9 cellular contexts compared by ENCODE assay signal in the genomic region with DNA sequence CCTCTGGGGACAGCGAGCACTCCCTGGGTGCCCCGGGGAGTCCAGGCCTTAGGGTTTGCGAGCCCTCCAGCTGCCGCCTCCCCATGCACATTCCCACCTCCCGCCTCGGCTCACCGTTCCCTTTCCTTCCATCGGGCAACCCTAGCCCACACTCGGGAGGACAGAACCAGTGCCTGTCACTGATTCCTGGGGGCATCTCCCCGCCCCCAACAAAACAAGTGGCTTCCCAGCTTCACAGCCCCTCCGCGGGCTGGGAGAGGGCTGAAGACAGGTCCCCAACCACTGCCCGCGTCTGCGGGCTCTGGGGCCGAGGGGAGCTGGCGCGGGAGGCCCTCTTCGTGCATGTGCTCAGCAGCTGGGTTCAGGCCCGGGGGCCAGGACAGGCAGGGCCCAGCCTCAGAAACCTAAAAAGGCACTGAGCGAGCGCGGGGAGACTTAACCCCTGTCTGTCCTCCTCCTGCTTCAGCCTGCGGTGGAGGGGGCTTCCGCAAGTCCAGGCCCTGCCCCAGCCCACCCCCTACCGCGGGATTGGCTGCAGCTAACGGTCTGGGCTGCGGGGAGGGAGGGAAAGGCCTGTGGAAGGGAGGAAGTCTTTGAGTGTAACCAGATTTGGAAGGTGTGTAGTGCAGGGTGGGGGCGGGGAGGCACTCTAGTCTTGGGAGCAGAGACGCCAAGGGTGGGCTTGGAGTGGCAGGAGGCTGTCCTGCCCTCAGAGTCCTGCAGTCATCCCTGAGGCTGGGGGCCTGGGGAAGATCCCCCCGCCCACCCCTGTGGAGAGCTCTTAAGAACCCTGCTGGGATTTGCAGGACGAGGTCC. TPM values are rescaled to one million over a fixed set of nuclear protein-coding genes. Genes with fewer than 3 reads are reported as not detected.
DNase-seq lines count a peak whose midpoint lies in the region; ATAC-seq, FAIRE-seq and TF ChIP-seq lines count a peak whose summit lies in the region.
"Had no signal": no experiment of that assay in that cellular context is flagged by ENCODE, and none has a peak within 500 bp of the region (broad histone marks: within the 10 kb centered on the region; RNA-seq: fewer than 3 reads in every experiment).

No MANE protein-coding gene starts in this region.

- no peaks in the 10 kb centered on the region for H4K20me1 ChIP-seq in endothelial cell of umbilical vein (replicated peaks; ENCODE audit: control insufficient read depth, extremely low read depth, insufficient read depth, low read length)

- no peak for FAIRE-seq in endothelial cell of umbilical vein (lab: Jason Lieb, UNC)
- FAIRE-seq: keratinocyte had no signal

- no peaks in the 10 kb centered on the region for H3K9me3 Mint-ChIP-seq in naive B cell
- H3K9me3 Mint-ChIP-seq in T-helper 2 cell treated with Interferon-gamma antibody and Interleukin-4, amounts not matched to agents 5 μg/mL and 100 μg/mL, for 36 hours, result no peaks in the 10 kb centered on the region

- TF ChIP-seq CTCF in endothelial cell of umbilical vein (IDR thresholded peaks at IDR 0.05; ENCODE audit: extremely low read depth in 1 of 2, insufficient read depth in 1 of 2, low read depth in 1 of 2, low read length in 2 of 2), result no peak

- H3K27me3 ChIP-seq in endothelial cell of umbilical vein (ENCODE audit: control insufficient read depth in 2 of 2, insufficient read depth in 2 of 2, low read length in 2 of 2), result no peaks in the 10 kb centered on the region

- POLR2A ChIA-PET in endothelial cell of umbilical vein (lab: Charles Lee), result interaction anchor here (1.3 kb wide), 1 partner anchor 92 kb away, joined by 7 read pairs; a partner anchor contains a TSS

- peaks cover 28 to 80% (median 47%) of the 10 kb centered on the region in 3 donors for H3K27me3 Mint-ChIP-seq in naive B cell
- peaks cover 54% of the 10 kb centered on the region for H3K27me3 Mint-ChIP-seq in T-helper 2 cell treated with Interferon-gamma antibody and Interleukin-4, amounts not matched to agents 5 μg/mL and 100 μg/mL, for 36 hours (ENCODE audit: low read depth)

- TF ChIP-seq POLR2A in endothelial cell of umbilical vein (IDR thresholded peaks at IDR 0.05; ENCODE audit: low read depth, low read length), result no peak

- intact Hi-C loops in endothelial cell of umbilical vein (cut with micrococcal nuclease), result no loop called here

- no peaks in the 10 kb centered on the region for H3K9me1 ChIP-seq in endothelial cell of umbilical vein (replicated peaks; ENCODE audit: control insufficient read depth, extremely low read depth, insufficient read depth, low read length)

- ATAC-seq in naive B cell (ENCODE audit: low read depth in 2 of 2) (peak; percentile 29 to 40), GM21367 (IDR thresholded peaks at IDR 0.05; ENCODE audit: unreplicated experiment) (no peak)

- H3K4me2 ChIP-seq in endothelial cell of umbilical vein (ENCODE audit: insufficient read depth, low read length), result peak overlapping the region; percentile 79

- dilution Hi-C loops in endothelial cell of umbilical vein (cut with MboI; ENCODE audit: extremely low pct_ligation_motif_present, low sequenced_read_pairs), result no loop called here

- peak overlapping the region in 7 of 8 donors; percentile 52 to 90 (median 79) for H3K4me3 Mint-ChIP-seq in naive B cell
- H3K4me3 Mint-ChIP-seq in T-helper 2 cell treated with Interferon-gamma antibody and Interleukin-4, amounts not matched to agents 5 μg/mL and 100 μg/mL, for 36 hours, result no peak overlapping the region

- peak; percentile 69 for DNase-seq in EL
- peak; percentile 96 for DNase-seq in NCI-H82 (lab: John Stamatoyannopoulos, UW)
- DNase-seq in endothelial cell of umbilical vein (ENCODE audit: low read depth, low spot score), result peak; percentile 65
- DNase-seq in naive B cell, result peak; percentile 14
- no peak for DNase-seq in T-helper 2 cell treated with Interferon-gamma antibody and Interleukin-4, amounts not matched to agents 5 μg/mL and 100 μg/mL, for 36 hours (ENCODE audit: low spot score)
- no peak for DNase-seq in activated effector memory CD4-positive, alpha-beta T cell treated with anti-CD3 and anti-CD28 coated beads, Interleukin-2, amount 50 U/mL, for 16 hours
- no peak for DNase-seq in NCI-H1930 (lab: John Stamatoyannopoulos, UW)

- H2AFZ ChIP-seq in endothelial cell of umbilical vein (ENCODE audit: low read depth, low read length), result peak overlapping the region; percentile 64

- no peaks in the 10 kb centered on the region for H3K9me3 ChIP-seq in endothelial cell of umbilical vein (replicated peaks; ENCODE audit: control insufficient read depth, insufficient read depth, low read length)

- no peak overlapping the region for H3K27ac Mint-ChIP-seq in naive B cell
- no peak overlapping the region for H3K27ac Mint-ChIP-seq in T-helper 2 cell treated with Interferon-gamma antibody and Interleukin-4, amounts not matched to agents 5 μg/mL and 100 μg/mL, for 36 hours

- H3K36me3 Mint-ChIP-seq in naive B cell, result no peaks in the 10 kb centered on the region
- no peaks in the 10 kb centered on the region for H3K36me3 Mint-ChIP-seq in T-helper 2 cell treated with Interferon-gamma antibody and Interleukin-4, amounts not matched to agents 5 μg/mL and 100 μg/mL, for 36 hours (ENCODE audit: low read depth)

- H3K4me1 Mint-ChIP-seq in naive B cell, result peaks cover 15 to 31% (median 27%) of the 10 kb centered on the region in 3 donors
- H3K4me1 Mint-ChIP-seq in T-helper 2 cell treated with Interferon-gamma antibody and Interleukin-4, amounts not matched to agents 5 μg/mL and 100 μg/mL, for 36 hours (ENCODE audit: low read depth), result peaks cover 2% of the 10 kb centered on the region

- peak overlapping the region; percentile 67 for H3K9ac ChIP-seq in endothelial cell of umbilical vein (replicated peaks; ENCODE audit: extremely low read depth, insufficient read depth, low read length)

- BruUV-seq in endothelial cell of umbilical vein (replicated peaks; lab: Mats Ljungman, UMichigan), result no TSS peak

- H3K79me2 ChIP-seq in endothelial cell of umbilical vein (ENCODE audit: control insufficient read depth, insufficient read depth, low read length), result peaks cover 29% of the 10 kb centered on the region

- peak overlapping the region; percentile 54 to 73 (median 63) for H3K4me3 ChIP-seq in endothelial cell of umbilical vein (replicated peaks in 1 of 3; ENCODE audit: insufficient read depth in 1 of 3, low read depth in 1 of 3, low read length in 3 of 3)

- H3K27ac ChIP-seq in endothelial cell of umbilical vein (ENCODE audit: insufficient read depth, low read depth, low read length), result peak overlapping the region; percentile 49

- CTCF ChIA-PET in endothelial cell of umbilical vein (lab: Charles Lee), result interaction anchor here (0.8 to 4.3 kb wide), 7 partner anchors 8 to 404 kb away, joined by 3 to 48 read pairs (median 4); a partner anchor contains a TSS

- H3K36me3 ChIP-seq in endothelial cell of umbilical vein (ENCODE audit: control insufficient read depth in 2 of 2, extremely low read depth in 1 of 2, insufficient read depth in 2 of 2, low read length in 2 of 2), result peaks cover 2 to 13% of the 10 kb centered on the region in 2 experiments

- H3K4me1 ChIP-seq in endothelial cell of umbilical vein (ENCODE audit: control insufficient read depth, extremely low read depth, insufficient read depth, low read length), result peaks cover 42% of the 10 kb centered on the region

TF ChIP-seq in endothelial cell of umbilical vein, 7 proteins besides CTCF, POLR2A, EP300 and RAD21 (continues in another document):
- no peak for TF ChIP-seq POLR2AphosphoS5 (IDR thresholded peaks at IDR 0.05; ENCODE audit: insufficient read depth, low read depth, low read length)

RNA-seq across cellular contexts. Expression of a gene that starts 1.2 kb away (rescaled TPM):
- 81.8 and 81.9 TPM in 2 replicates for total RNA-seq in endothelial cell of umbilical vein
- polyA plus RNA-seq in endothelial cell of umbilical vein (19.5 and 20.1 TPM in 2 replicates), naive B cell (ENCODE audit: low read depth in 6 of 6) (not detected)
- polyA plus RNA-seq in endothelial cell of umbilical vein (2011; cell fraction: cytosol; rRNA removed), result 19.9 and 23.3 TPM in 2 replicates
- polyA plus RNA-seq in endothelial cell of umbilical vein (2011; cell fraction: nucleus; rRNA removed), result 46.6 and 51.6 TPM in 2 replicates
- polyA plus RNA-seq in endothelial cell of umbilical vein (2012), result 66.9 and 79.9 TPM in 2 replicates
- polyA minus RNA-seq in endothelial cell of umbilical vein, result 59.3 and 75.4 TPM in 2 replicates
- polyA minus RNA-seq in endothelial cell of umbilical vein (2011; cell fraction: cytosol; rRNA and poly(A)+ RNA removed), result not detected
- 36.5 and 56.7 TPM in 2 replicates for polyA minus RNA-seq in endothelial cell of umbilical vein (2011; cell fraction: nucleus; rRNA and poly(A)+ RNA removed)

RNA-seq across cellular contexts. Expression of a gene that starts 31.3 kb away (rescaled TPM):
- 141 and 156 TPM in 2 replicates for total RNA-seq in endothelial cell of umbilical vein
- polyA plus RNA-seq in endothelial cell of umbilical vein (360 and 501 TPM in 2 replicates), naive B cell (ENCODE audit: low read depth in 6 of 6) (100 to 1,000 TPM; 341 to 599 (median 381) TPM)
- 321 and 337 TPM in 2 replicates for polyA plus RNA-seq in endothelial cell of umbilical vein (2011; cell fraction: cytosol; rRNA removed)
- 73.5 and 88.9 TPM in 2 replicates for polyA plus RNA-seq in endothelial cell of umbilical vein (2011; cell fraction: nucleus; rRNA removed)
- 282 and 303 TPM in 2 replicates for polyA plus RNA-seq in endothelial cell of umbilical vein (2012)
- polyA minus RNA-seq in endothelial cell of umbilical vein, result 61.5 and 62.5 TPM in 2 replicates
- polyA minus RNA-seq in endothelial cell of umbilical vein (2011; cell fraction: cytosol; rRNA and poly(A)+ RNA removed), result 34.7 TPM
- 9.6 and 17.0 TPM in 2 replicates for polyA minus RNA-seq in endothelial cell of umbilical vein (2011; cell fraction: nucleus; rRNA and poly(A)+ RNA removed)

RNA-seq across cellular contexts. Expression of a gene that starts 39.6 kb away (rescaled TPM):
- total RNA-seq in endothelial cell of umbilical vein, result 3.2 and 3.3 TPM in 2 replicates
- 1.1 and 1.8 TPM in 2 replicates for polyA plus RNA-seq in endothelial cell of umbilical vein
- polyA plus RNA-seq in endothelial cell of umbilical vein (2011; cell fraction: cytosol; rRNA removed), result 1.6 and 2.0 TPM in 2 replicates
- 15.2 and 15.8 TPM in 2 replicates for polyA plus RNA-seq in endothelial cell of umbilical vein (2011; cell fraction: nucleus; rRNA removed)
- 3.0 and 4.3 TPM in 2 replicates for polyA plus RNA-seq in endothelial cell of umbilical vein (2012)
- 3.4 and 6.3 TPM in 2 replicates for polyA minus RNA-seq in endothelial cell of umbilical vein
- polyA minus RNA-seq in endothelial cell of umbilical vein (2011; cell fraction: cytosol; rRNA and poly(A)+ RNA removed), result not detected
- 3.4 and 7.5 TPM in 2 replicates for polyA minus RNA-seq in endothelial cell of umbilical vein (2011; cell fraction: nucleus; rRNA and poly(A)+ RNA removed)
- under 1 TPM in 3 of 6 donors, not detected in 3; 0.08 to 0.38 (median 0.34) TPM for polyA plus RNA-seq in naive B cell (ENCODE audit: low read depth in 6 of 6)

RNA-seq across cellular contexts. Expression of a gene that starts 55.8 kb away (rescaled TPM):
- total RNA-seq in endothelial cell of umbilical vein, result not detected in 2 replicates
- polyA plus RNA-seq in endothelial cell of umbilical vein, result not detected in 2 replicates
- polyA plus RNA-seq in endothelial cell of umbilical vein (2011; cell fraction: cytosol; rRNA removed), result not detected in 2 replicates
- polyA plus RNA-seq in endothelial cell of umbilical vein (2011; cell fraction: nucleus; rRNA removed), result not detected in 2 replicates
- polyA plus RNA-seq in endothelial cell of umbilical vein (2012), result not detected in 2 replicates
- polyA minus RNA-seq in endothelial cell of umbilical vein, result not detected in 2 replicates
- not detected for polyA minus RNA-seq in endothelial cell of umbilical vein (2011; cell fraction: cytosol; rRNA and poly(A)+ RNA removed)
- not detected in 2 replicates for polyA minus RNA-seq in endothelial cell of umbilical vein (2011; cell fraction: nucleus; rRNA and poly(A)+ RNA removed)
- not detected for polyA plus RNA-seq in naive B cell (ENCODE audit: low read depth in 6 of 6)
- polyA plus RNA-seq: keratinocyte had no signal

Comparison
In these comparisons a context has a peak if more than half of its experiments do, and no peak if none do; other contexts are left out.
1. DNase-seq: peak in EL (single experiment), NCI-H82 (single experiment), endothelial cell of umbilical vein (single experiment) and naive B cell (single experiment); none in T-helper 2 cell treated with Interferon-gamma antibody and Interleukin-4, amounts not matched to agents 5 μg/mL and 100 μg/mL, for 36 hours (single experiment), activated effector memory CD4-positive, alpha-beta T cell treated with anti-CD3 and anti-CD28 coated beads, Interleukin-2, amount 50 U/mL, for 16 hours (single experiment) and NCI-H1930 (0 of 2).
2. RNA of a gene that starts 1.2 kb away (polyA plus RNA-seq): 19.5 to 79.9 TPM in endothelial cell of umbilical vein; not detected in naive B cell; every median in the first group is over 10 times any median in the second.